Comparison of ENCODE assay signal across 1 cellular context in the genomic region with DNA sequence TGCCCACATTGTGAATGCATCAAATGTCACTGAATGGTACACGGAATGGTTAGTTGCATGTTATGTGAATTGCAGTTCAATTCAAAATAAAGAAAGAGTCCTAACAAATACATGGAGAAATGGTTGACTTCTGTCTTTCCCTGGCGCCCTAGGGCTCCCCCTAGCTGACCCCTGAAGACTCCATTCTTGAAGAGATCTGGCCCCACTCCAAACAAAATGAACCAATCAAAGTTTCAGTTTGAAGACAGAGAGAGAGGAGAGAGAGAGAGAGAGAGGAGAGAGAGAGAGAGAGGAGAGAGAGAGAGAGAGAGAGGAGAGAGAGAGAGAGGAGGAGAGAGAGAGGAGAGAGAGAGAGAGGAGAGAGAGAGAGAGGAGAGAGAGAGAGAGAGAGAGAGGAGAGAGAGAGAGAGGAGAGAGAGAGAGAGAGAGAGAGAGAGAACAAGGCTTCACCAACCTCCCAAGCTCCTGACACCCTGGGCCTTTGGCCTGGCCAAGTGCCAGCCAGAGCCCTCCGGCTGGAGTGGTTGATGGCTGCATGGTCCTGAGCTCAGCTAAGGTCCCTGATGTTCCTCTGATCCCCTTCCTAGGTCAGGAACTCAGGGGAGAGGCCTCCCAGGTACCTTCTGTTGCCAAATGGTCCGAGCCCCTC.
TF ChIP-seq lines count a peak whose summit lies in the region.

No MANE protein-coding gene starts in this region.

TF ChIP-seq in GM23338, 12 proteins besides CTCF, POLR2A, EP300 and RAD21 (continued from another document):
- TF ChIP-seq, protein P1, sequence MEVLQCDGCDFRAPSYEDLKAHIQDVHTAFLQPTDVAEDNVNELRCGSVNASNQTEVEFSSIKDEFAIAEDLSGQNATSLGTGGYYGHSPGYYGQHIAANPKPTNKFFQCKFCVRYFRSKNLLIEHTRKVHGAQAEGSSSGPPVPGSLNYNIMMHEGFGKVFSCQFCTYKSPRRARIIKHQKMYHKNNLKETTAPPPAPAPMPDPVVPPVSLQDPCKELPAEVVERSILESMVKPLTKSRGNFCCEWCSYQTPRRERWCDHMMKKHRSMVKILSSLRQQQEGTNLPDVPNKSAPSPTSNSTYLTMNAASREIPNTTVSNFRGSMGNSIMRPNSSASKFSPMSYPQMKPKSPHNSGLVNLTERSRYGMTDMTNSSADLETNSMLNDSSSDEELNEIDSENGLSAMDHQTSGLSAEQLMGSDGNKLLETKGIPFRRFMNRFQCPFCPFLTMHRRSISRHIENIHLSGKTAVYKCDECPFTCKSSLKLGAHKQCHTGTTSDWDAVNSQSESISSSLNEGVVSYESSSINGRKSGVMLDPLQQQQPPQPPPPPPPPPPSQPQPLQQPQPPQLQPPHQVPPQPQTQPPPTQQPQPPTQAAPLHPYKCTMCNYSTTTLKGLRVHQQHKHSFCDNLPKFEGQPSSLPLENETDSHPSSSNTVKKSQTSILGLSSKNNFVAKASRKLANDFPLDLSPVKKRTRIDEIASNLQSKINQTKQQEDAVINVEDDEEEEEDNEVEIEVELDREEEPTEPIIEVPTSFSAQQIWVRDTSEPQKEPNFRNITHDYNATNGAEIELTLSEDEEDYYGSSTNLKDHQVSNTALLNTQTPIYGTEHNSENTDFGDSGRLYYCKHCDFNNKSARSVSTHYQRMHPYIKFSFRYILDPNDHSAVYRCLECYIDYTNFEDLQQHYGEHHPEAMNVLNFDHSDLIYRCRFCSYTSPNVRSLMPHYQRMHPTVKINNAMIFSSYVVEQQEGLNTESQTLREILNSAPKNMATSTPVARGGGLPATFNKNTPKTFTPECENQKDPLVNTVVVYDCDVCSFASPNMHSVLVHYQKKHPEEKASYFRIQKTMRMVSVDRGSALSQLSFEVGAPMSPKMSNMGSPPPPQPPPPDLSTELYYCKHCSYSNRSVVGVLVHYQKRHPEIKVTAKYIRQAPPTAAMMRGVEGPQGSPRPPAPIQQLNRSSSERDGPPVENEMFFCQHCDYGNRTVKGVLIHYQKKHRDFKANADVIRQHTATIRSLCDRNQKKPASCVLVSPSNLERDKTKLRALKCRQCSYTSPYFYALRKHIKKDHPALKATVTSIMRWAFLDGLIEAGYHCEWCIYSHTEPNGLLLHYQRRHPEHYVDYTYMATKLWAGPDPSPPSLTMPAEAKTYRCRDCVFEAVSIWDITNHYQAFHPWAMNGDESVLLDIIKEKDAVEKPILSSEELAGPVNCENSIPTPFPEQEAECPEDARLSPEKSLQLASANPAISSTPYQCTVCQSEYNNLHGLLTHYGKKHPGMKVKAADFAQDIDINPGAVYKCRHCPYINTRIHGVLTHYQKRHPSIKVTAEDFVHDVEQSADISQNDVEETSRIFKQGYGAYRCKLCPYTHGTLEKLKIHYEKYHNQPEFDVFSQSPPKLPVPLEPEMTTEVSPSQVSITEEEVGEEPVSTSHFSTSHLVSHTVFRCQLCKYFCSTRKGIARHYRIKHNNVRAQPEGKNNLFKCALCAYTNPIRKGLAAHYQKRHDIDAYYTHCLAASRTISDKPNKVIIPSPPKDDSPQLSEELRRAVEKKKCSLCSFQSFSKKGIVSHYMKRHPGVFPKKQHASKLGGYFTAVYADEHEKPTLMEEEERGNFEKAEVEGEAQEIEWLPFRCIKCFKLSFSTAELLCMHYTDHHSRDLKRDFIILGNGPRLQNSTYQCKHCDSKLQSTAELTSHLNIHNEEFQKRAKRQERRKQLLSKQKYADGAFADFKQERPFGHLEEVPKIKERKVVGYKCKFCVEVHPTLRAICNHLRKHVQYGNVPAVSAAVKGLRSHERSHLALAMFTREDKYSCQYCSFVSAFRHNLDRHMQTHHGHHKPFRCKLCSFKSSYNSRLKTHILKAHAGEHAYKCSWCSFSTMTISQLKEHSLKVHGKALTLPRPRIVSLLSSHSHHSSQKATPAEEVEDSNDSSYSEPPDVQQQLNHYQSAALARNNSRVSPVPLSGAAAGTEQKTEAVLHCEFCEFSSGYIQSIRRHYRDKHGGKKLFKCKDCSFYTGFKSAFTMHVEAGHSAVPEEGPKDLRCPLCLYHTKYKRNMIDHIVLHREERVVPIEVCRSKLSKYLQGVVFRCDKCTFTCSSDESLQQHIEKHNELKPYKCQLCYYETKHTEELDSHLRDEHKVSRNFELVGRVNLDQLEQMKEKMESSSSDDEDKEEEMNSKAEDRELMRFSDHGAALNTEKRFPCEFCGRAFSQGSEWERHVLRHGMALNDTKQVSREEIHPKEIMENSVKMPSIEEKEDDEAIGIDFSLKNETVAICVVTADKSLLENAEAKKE (CRISPR knock-in tag; IDR thresholded peaks at IDR 0.05): no peak
- TF ChIP-seq STAT1 (IDR thresholded peaks at IDR 0.05; ENCODE audit: unreplicated experiment): no peak
- no peak for TF ChIP-seq NANOG (IDR thresholded peaks at IDR 0.05; ENCODE audit: borderline replicate concordance)
- no peak for TF ChIP-seq ZNF331 (CRISPR knock-in tag; IDR thresholded peaks at IDR 0.05; ENCODE audit: low read depth)
